In genomic region chr20:47854687-47855212, GRCh38 we compare ENCODE assay signal across 9 cellular contexts.
DNase-seq lines count a peak whose midpoint lies in the region; ATAC-seq and TF ChIP-seq lines count a peak whose summit lies in the region.
"Had no signal": no experiment of that assay in that cellular context is flagged by ENCODE, and none has a peak within 500 bp of the region (broad histone marks: within the 10 kb centered on the region; RNA-seq: fewer than 3 reads in every experiment).

No MANE protein-coding gene starts in this region.

- ATAC-seq in right lobe of liver (peak; percentile 51 to 70 (median 64)), body of pancreas (no peak), GM21619 (IDR thresholded peaks at IDR 0.05; ENCODE audit: unreplicated experiment) (no peak)

- no peak overlapping the region for H3K4me3 ChIP-seq in right lobe of liver
- H3K4me3 ChIP-seq in body of pancreas, result no peak overlapping the region

- DNase-seq in GM03348 (ENCODE audit: low spot score), result peak; percentile 28
- peak; percentile 11 for DNase-seq in LHCN-M2 (ENCODE audit: low read depth)
- DNase-seq in right lobe of liver, result no peak
- DNase-seq in activated CD4-positive, CD25-positive, alpha-beta regulatory T cell (lab: John Stamatoyannopoulos, UW), result no peak
- no peak for DNase-seq in activated T-cell treated with anti-CD3 and anti-CD28 coated beads, Interleukin-2, amount 50 U/mL, for 1 hour
- no peak for DNase-seq in body of pancreas

- TF ChIP-seq CTCF in VCaP (conservative IDR thresholded peaks at IDR 0.05) (peak; percentile 64), right lobe of liver (IDR thresholded peaks at IDR 0.05) (peak; percentile 37 to 48 (median 45)), body of pancreas (IDR thresholded peaks at IDR 0.05) (peak in 2 of 7 experiments; percentile 13 to 22)

- H3K27ac ChIP-seq in VCaP (no peak overlapping the region), right lobe of liver (no peak overlapping the region), body of pancreas (no peak overlapping the region)
- H3K27ac ChIP-seq: parathyroid adenoma had no signal

- TF ChIP-seq POLR2A in right lobe of liver (IDR thresholded peaks at IDR 0.05) (no peak), body of pancreas (IDR thresholded peaks at IDR 0.05) (no peak)

- no peaks in the 10 kb centered on the region for H3K27me3 ChIP-seq in right lobe of liver
- no peaks in the 10 kb centered on the region for H3K27me3 ChIP-seq in body of pancreas

- H3K9me3 ChIP-seq in right lobe of liver (no peaks in the 10 kb centered on the region), body of pancreas (no peaks in the 10 kb centered on the region)

- intact Hi-C loops in right lobe of liver (cut with DNase I) (no loop called here), body of pancreas (cut with DNase I) (no loop called here)

- H3K4me1 ChIP-seq in right lobe of liver (no peaks in the 10 kb centered on the region), body of pancreas (peaks cover 10% of the 10 kb centered on the region)
- H3K4me1 ChIP-seq: parathyroid adenoma had no signal

- H3K36me3 ChIP-seq in right lobe of liver, result no peaks in the 10 kb centered on the region
- H3K36me3 ChIP-seq in body of pancreas (replicated peaks in 1 of 2; ENCODE audit: insufficient read depth in 1 of 2, low read depth in 2 of 2), result no peaks in the 10 kb centered on the region

- WGBS in right lobe of liver (ENCODE audit: insufficient coverage, low coverage, low lambda C conversion rate, missing lambda C conversion rate), result 79% methylated on average over 4 of the region's 10 CpGs
- 63 to 79% methylated on average over 5 to 10 of the region's 10 CpGs for WGBS in body of pancreas, 2 donors

Comparison
In these comparisons a context has a peak if more than half of its experiments do, and no peak if none do; other contexts are left out.
1. DNase-seq: peak in GM03348 (single experiment) and LHCN-M2 (single experiment); none in right lobe of liver (0 of 3), activated CD4-positive, CD25-positive, alpha-beta regulatory T cell (0 of 4), activated T-cell treated with anti-CD3 and anti-CD28 coated beads, Interleukin-2, amount 50 U/mL, for 1 hour (single experiment) and body of pancreas (0 of 4).
2. ATAC-seq: peak in right lobe of liver (4 of 4); none in body of pancreas (single experiment) and GM21619 (single experiment).